20 cellular contexts compared by ENCODE assay signal in the genomic region with DNA sequence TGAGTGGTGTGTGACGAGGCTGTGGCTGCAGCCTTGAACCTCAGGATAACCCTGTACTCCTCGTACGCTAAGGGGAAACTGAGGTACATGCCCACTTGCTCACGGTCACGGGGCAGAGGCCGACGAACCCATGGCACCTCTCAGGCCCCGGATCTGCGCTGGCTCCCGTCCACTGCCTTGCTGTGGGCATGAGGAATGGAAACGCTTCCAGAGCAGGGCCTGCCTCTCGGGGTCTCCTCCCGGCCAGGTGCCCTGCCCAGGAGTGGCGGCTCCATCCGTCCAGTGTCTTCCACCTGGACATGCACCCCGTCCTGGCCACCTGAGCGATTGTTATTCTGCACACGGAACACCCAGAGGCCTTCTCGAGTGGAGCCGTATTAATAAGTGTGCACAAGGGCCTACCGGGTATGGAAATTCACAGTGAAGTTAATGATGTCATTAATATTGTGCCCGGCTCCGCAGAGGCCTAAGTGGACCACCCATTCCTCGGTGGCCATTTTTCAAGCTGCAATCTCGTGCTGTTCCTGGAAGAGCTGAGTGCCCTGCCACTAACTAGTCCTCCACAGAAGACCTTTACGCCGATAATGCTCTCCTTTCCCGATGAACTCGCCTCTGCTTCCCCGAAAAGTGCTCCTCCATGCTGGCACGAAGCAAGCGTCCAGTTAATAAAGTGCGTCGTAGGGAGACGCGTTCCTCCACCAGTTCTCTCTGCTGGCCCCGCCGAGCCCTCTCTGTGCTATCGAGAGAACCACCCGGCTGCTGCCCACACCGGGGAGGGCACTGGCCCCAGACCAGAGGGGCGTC.
A peak's percentile ranks its signal among the peaks of the same experiment; 100 is the strongest.
DNase-seq lines count a peak whose midpoint lies in the region; ATAC-seq and TF ChIP-seq lines count a peak whose summit lies in the region.
"Had no signal": no experiment of that assay in that cellular context is flagged by ENCODE, and none has a peak within 500 bp of the region (broad histone marks: within the 10 kb centered on the region; RNA-seq: fewer than 3 reads in every experiment).

No MANE protein-coding gene starts in this region.

- BruUV-seq in mammary epithelial cell (replicated peaks; lab: Mats Ljungman, UMichigan), result no TSS peak

- peak; percentile 46 for DNase-seq in activated CD8-positive, alpha-beta memory T cell treated with anti-CD3 and anti-CD28 coated beads for 24 hours
- DNase-seq in activated CD8-positive, alpha-beta memory T cell treated with anti-CD3 and anti-CD28 coated beads, Interleukin-2, amount 50 U/mL, for 4 hours, result no peak
- DNase-seq in GM13976 (ENCODE audit: low spot score) (peak; percentile 13), left lobe of liver (ENCODE audit: low spot score) (peak; percentile 33), posterior vena cava (ENCODE audit: low spot score) (peak; percentile 70), left lung (no peak), inferior parietal cortex (ENCODE audit: extremely low spot score) (no peak), mammary epithelial cell (no peak)
- DNase-seq: 8988T, DND-41, GM23248, KBM-7, MV-4-11, NCI-H1436, NCI-H2029, NCI-H2227 treated with DMSO at 0.1 percent for 48 hours, NCI-H524, PC-9 had no signal

- H3K9ac ChIP-seq in mammary epithelial cell (ENCODE audit: insufficient read depth, low read length), result no peak overlapping the region
- H3K9ac ChIP-seq: BLaER1, GM23248 had no signal

- H3K27me3 ChIP-seq in left lung, result peaks cover 0 to 12% of the 10 kb centered on the region in 2 donors
- H3K27me3 ChIP-seq in mammary epithelial cell (ENCODE audit: insufficient read depth, low read length), result no peaks in the 10 kb centered on the region

- no peaks in the 10 kb centered on the region for H3K79me2 ChIP-seq in mammary epithelial cell (ENCODE audit: insufficient read depth, low read length)

- H3K4me1 ChIP-seq in left lung (no peaks in the 10 kb centered on the region), mammary epithelial cell (ENCODE audit: insufficient read depth, low read length) (no peaks in the 10 kb centered on the region)
- H3K4me1 ChIP-seq: BLaER1 had no signal

- in situ Hi-C loops in GM13976 (cut with MboI; ENCODE audit: low sequenced_read_pairs, unreplicated experiment), result no loop called here
- in situ Hi-C loops in mammary epithelial cell (cut with MboI; ENCODE audit: low sequenced_read_pairs in 2 of 2), result no loop called here

- no peak overlapping the region for H2AFZ ChIP-seq in mammary epithelial cell (ENCODE audit: low read depth, low read length)
- H2AFZ ChIP-seq: GM23248, PC-9 had no signal

- WGBS in mammary epithelial cell (ENCODE audit: low coverage, missing lambda C conversion rate), result 77% methylated on average over 33 of the region's 42 CpGs

- H3K9me3 ChIP-seq in left lung (no peaks in the 10 kb centered on the region), mammary epithelial cell (replicated peaks; ENCODE audit: insufficient read depth, low read length) (peaks cover 53% of the 10 kb centered on the region)
- H3K9me3 ChIP-seq: BLaER1 had no signal

- H3K36me3 ChIP-seq in left lung (no peaks in the 10 kb centered on the region), mammary epithelial cell (ENCODE audit: insufficient read depth, low read length) (no peaks in the 10 kb centered on the region)
- H3K36me3 ChIP-seq: BLaER1 had no signal

- no peak for TF ChIP-seq CTCF in GM13976 (IDR thresholded peaks at IDR 0.05; ENCODE audit: borderline replicate concordance, control extremely low read depth, extremely low read depth, insufficient read depth, missing control alignments)
- no peak for TF ChIP-seq CTCF in left lung (IDR thresholded peaks at IDR 0.05)
- no peak for TF ChIP-seq CTCF in mammary epithelial cell (conservative IDR thresholded peaks at IDR 0.05 in 1 of 2, IDR thresholded peaks at IDR 0.05 in 1 of 2; ENCODE audit: extremely low read depth in 1 of 2, insufficient read depth in 1 of 2, low read depth in 1 of 2, low read length in 2 of 2)

- intact Hi-C loops in posterior vena cava (cut with DNase I) (no loop called here), left lung (cut with DNase I) (no loop called here), mammary epithelial cell (cut with micrococcal nuclease) (no loop called here)

- H3K4me3 ChIP-seq in left lung, result no peak overlapping the region
- H3K4me3 ChIP-seq in mammary epithelial cell (replicated peaks in 1 of 3; ENCODE audit: insufficient read depth in 1 of 3, low read depth in 2 of 3, low read length in 3 of 3), result no peak overlapping the region
- H3K4me3 ChIP-seq: BLaER1, GM23248, PC-9 had no signal

- ATAC-seq in left lobe of liver, result no peak
- no peak for ATAC-seq in left lung
- ATAC-seq: CD8-positive, alpha-beta T cell had no signal

- dilution Hi-C loops in mammary epithelial cell (cut with HindIII; ENCODE audit: low sequenced_read_pairs), result loop anchor here (5.0 to 10.0 kb wide), 3 partner anchors 78 to 305 kb away; no protein-coding TSS in a partner anchor

- CTCF ChIA-PET in mammary epithelial cell (lab: Charles Lee; ENCODE audit: low non-redundant PET), result no interaction called here

- no peak overlapping the region for H3K4me2 ChIP-seq in mammary epithelial cell (ENCODE audit: insufficient read depth, low read depth, low read length)
- H3K4me2 ChIP-seq: BLaER1, PC-9 had no signal

- H3K27ac ChIP-seq in left lung (no peak overlapping the region), mammary epithelial cell (ENCODE audit: insufficient read depth, low read depth, low read length) (no peak overlapping the region)
- H3K27ac ChIP-seq: BLaER1, GM23248, PC-9 had no signal

- H4K20me1 ChIP-seq in mammary epithelial cell (ENCODE audit: insufficient read depth, low read length), result no peaks in the 10 kb centered on the region

Comparison
In these comparisons a context has a peak if more than half of its experiments do, and no peak if none do; other contexts are left out.
1. DNase-seq: peak in activated CD8-positive, alpha-beta memory T cell treated with anti-CD3 and anti-CD28 coated beads for 24 hours (single experiment), GM13976 (single experiment), left lobe of liver (single experiment) and posterior vena cava (single experiment); none in activated CD8-positive, alpha-beta memory T cell treated with anti-CD3 and anti-CD28 coated beads, Interleukin-2, amount 50 U/mL, for 4 hours (single experiment), left lung (0 of 2), inferior parietal cortex (single experiment) and mammary epithelial cell (single experiment).